ENCODE assay signal across 1 cellular context in the genomic region with DNA sequence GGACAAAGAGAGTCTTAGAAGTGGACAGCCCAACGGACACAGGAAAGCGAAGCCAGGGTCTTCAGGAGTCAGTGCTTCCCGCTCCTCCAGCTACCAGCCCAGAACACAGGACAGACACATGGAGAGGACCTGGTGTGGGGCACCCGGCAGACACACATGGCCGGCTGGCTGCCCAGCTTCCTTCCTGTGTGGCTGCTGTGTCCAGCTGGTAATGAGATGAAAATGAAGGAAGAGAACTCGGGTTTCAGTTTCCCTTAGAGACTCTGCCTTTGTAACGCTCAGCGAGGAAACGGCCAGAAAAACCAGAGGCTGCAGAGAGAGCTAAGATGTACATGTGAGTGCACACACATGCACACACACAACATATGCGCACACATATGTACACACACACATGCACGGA.
TF ChIP-seq lines count a peak whose summit lies in the region.

No MANE protein-coding gene starts in this region.

TF ChIP-seq in GM12878, 131 proteins besides CTCF, POLR2A, EP300 and RAD21:
- TF ChIP-seq ASH2L (IDR thresholded peaks at IDR 0.05; ENCODE audit: borderline replicate concordance, low read depth) = no peak
- TF ChIP-seq, protein P1, sequence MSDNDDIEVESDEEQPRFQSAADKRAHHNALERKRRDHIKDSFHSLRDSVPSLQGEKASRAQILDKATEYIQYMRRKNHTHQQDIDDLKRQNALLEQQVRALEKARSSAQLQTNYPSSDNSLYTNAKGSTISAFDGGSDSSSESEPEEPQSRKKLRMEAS (IDR thresholded peaks at IDR 0.05; ENCODE audit: low read depth, low read length) = peak; percentile 39; the same call in 1 of the 2 replicates
- TF ChIP-seq EGR1 (IDR thresholded peaks at IDR 0.05; ENCODE audit: borderline replicate concordance in 1 of 2, low read depth in 2 of 2, low read length in 2 of 2) = peak in 1 of 2 experiments; percentile 29; a peak in 1 of 3 replicates
- TF ChIP-seq PAX5 (IDR thresholded peaks at IDR 0.05; ENCODE audit: borderline replicate concordance, low read depth, low read length) = peak; percentile 73; the same call in 1 of the 2 replicates
- peak; percentile 75 for TF ChIP-seq EED (IDR thresholded peaks at IDR 0.05; ENCODE audit: low read depth)
- no peak for TF ChIP-seq MYC (IDR thresholded peaks at IDR 0.05; ENCODE audit: insufficient read depth, insufficient read length, insufficient replicate concordance, low read length, severe bottlenecking)
- no peak for TF ChIP-seq RB1 (IDR thresholded peaks at IDR 0.05; ENCODE audit: borderline replicate concordance)
- 0 out of 2 replicates have a peak, but pooled peaks have one; percentile 11 for TF ChIP-seq GABPA (IDR thresholded peaks at IDR 0.05; ENCODE audit: low read depth)
- TF ChIP-seq CREB1 (IDR thresholded peaks at IDR 0.05; ENCODE audit: low read depth) = no peak
- 0 out of 2 replicates have a peak, but pooled peaks have one; percentile 17 for TF ChIP-seq TBL1XR1 (IDR thresholded peaks at IDR 0.05; ENCODE audit: low read depth, low read length)
- peak; percentile 86 for TF ChIP-seq TCF3 (IDR thresholded peaks at IDR 0.05; ENCODE audit: borderline replicate concordance, insufficient read depth, low read depth, low read length)
- TF ChIP-seq SPI1 (IDR thresholded peaks at IDR 0.05; ENCODE audit: borderline replicate concordance, insufficient read depth, low read depth, low read length) = 0 out of 2 replicates have a peak, but pooled peaks have one; percentile 28
- peak; percentile 26 to 55; a peak in 2 of 4 replicates for TF ChIP-seq IKZF2 (IDR thresholded peaks at IDR 0.05)
- TF ChIP-seq CUX1 (IDR thresholded peaks at IDR 0.05; ENCODE audit: insufficient replicate concordance, low read depth, low read length) = peak; percentile 8
- TF ChIP-seq JUNB (IDR thresholded peaks at IDR 0.05) = no peak
- peak; percentile 29; the same call in 1 of the 2 replicates for TF ChIP-seq YY1 (IDR thresholded peaks at IDR 0.05; ENCODE audit: low read depth, low read length)
- TF ChIP-seq MTA2 (IDR thresholded peaks at IDR 0.05; ENCODE audit: low read depth) = 0 out of 2 replicates have a peak, but pooled peaks have one; percentile 19
- TF ChIP-seq IKZF1 (conservative IDR thresholded peaks at IDR 0.05) = peak; percentile 80
- TF ChIP-seq MXI1 (IDR thresholded peaks at IDR 0.05; ENCODE audit: low read depth, low read length) = peak; percentile 85
- TF ChIP-seq ZSCAN29 (IDR thresholded peaks at IDR 0.05) = peak; percentile 80
- TF ChIP-seq MEF2B (IDR thresholded peaks at IDR 0.05; ENCODE audit: partially characterized antibody, poor library complexity, severe bottlenecking) = peak; percentile 20
- TF ChIP-seq POLR2AphosphoS2 (IDR thresholded peaks at IDR 0.05; ENCODE audit: low read depth, low read length) = 0 out of 2 replicates have a peak, but pooled peaks have one; percentile 9
- no peak for TF ChIP-seq PKNOX1 (IDR thresholded peaks at IDR 0.05)
- TF ChIP-seq, protein P2, sequence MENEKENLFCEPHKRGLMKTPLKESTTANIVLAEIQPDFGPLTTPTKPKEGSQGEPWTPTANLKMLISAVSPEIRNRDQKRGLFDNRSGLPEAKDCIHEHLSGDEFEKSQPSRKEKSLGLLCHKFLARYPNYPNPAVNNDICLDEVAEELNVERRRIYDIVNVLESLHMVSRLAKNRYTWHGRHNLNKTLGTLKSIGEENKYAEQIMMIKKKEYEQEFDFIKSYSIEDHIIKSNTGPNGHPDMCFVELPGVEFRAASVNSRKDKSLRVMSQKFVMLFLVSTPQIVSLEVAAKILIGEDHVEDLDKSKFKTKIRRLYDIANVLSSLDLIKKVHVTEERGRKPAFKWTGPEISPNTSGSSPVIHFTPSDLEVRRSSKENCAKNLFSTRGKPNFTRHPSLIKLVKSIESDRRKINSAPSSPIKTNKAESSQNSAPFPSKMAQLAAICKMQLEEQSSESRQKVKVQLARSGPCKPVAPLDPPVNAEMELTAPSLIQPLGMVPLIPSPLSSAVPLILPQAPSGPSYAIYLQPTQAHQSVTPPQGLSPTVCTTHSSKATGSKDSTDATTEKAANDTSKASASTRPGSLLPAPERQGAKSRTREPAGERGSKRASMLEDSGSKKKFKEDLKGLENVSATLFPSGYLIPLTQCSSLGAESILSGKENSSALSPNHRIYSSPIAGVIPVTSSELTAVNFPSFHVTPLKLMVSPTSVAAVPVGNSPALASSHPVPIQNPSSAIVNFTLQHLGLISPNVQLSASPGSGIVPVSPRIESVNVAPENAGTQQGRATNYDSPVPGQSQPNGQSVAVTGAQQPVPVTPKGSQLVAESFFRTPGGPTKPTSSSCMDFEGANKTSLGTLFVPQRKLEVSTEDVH (IDR thresholded peaks at IDR 0.05; ENCODE audit: low read depth, partially characterized antibody) = no peak
- TF ChIP-seq TCF12 (IDR thresholded peaks at IDR 0.05; ENCODE audit: low read depth, low read length) = peak; percentile 54
- TF ChIP-seq HDAC6 (IDR thresholded peaks at IDR 0.05; ENCODE audit: unreplicated experiment) = no peak
- TF ChIP-seq ZNF207 (IDR thresholded peaks at IDR 0.05; ENCODE audit: borderline replicate concordance) = 0 out of 2 replicates have a peak, but pooled peaks have one; percentile 22
- TF ChIP-seq ETV6 (conservative IDR thresholded peaks at IDR 0.05 in 1 of 2, IDR thresholded peaks at IDR 0.05 in 1 of 2; ENCODE audit: borderline replicate concordance in 1 of 2, low read depth in 1 of 2) = peak in 1 of 2 experiments; percentile 95; a peak in 2 of 4 replicates
- peak; percentile 64; the same call in 1 of the 2 replicates for TF ChIP-seq DPF2 (IDR thresholded peaks at IDR 0.05)
- TF ChIP-seq IRF4 (IDR thresholded peaks at IDR 0.05; ENCODE audit: low read depth, low read length) = peak; percentile 26; the same call in 1 of the 2 replicates
- TF ChIP-seq RELA (IDR thresholded peaks at IDR 0.05; ENCODE audit: borderline replicate concordance, partially characterized antibody) = peak; percentile 8
- TF ChIP-seq, protein P3, sequence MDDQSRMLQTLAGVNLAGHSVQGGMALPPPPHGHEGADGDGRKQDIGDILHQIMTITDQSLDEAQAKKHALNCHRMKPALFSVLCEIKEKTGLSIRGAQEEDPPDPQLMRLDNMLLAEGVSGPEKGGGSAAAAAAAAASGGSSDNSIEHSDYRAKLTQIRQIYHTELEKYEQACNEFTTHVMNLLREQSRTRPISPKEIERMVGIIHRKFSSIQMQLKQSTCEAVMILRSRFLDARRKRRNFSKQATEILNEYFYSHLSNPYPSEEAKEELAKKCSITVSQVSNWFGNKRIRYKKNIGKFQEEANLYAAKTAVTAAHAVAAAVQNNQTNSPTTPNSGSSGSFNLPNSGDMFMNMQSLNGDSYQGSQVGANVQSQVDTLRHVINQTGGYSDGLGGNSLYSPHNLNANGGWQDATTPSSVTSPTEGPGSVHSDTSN (IDR thresholded peaks at IDR 0.05; ENCODE audit: insufficient replicate concordance, low read depth, low read length) = peak; percentile 14
- TF ChIP-seq POU2F2 (IDR thresholded peaks at IDR 0.05; ENCODE audit: borderline replicate concordance, low read depth, low read length) = 0 out of 3 replicates have a peak, but pooled peaks have one; percentile 24
- TF ChIP-seq RUNX3 (IDR thresholded peaks at IDR 0.05; ENCODE audit: low read length) = peak; percentile 74
- TF ChIP-seq POLR2AphosphoS5 (IDR thresholded peaks at IDR 0.05; ENCODE audit: low read length) = 0 out of 2 replicates have a peak, but pooled peaks have one; percentile 4
